In genomic region chr3:138923531-138923994, GRCh38 we compare ENCODE assay signal across 8 cellular contexts. TPM values are rescaled to one million over a fixed set of nuclear protein-coding genes. Genes with fewer than 3 reads are reported as not detected.
DNase-seq lines count a peak whose midpoint lies in the region; ATAC-seq and TF ChIP-seq lines count a peak whose summit lies in the region.

No MANE protein-coding gene starts in this region.

- no peak overlapping the region for H3K27ac ChIP-seq in CD4-positive, alpha-beta T cell (ENCODE audit: low read depth, low read length)

- peaks cover 22% of the 10 kb centered on the region for H3K27me3 Mint-ChIP-seq in CD4-positive, alpha-beta T cell
- H3K27me3 Mint-ChIP-seq in activated CD4-positive, alpha-beta memory T cell treated with anti-CD3 and anti-CD28 coated beads for 36 hours = peaks cover 2% of the 10 kb centered on the region

- intact Hi-C loops in CD4-positive, alpha-beta T cell (cut with DNase I, micrococcal nuclease) = loop anchor here (1.0 to 10.0 kb wide), 5 partner anchors 225 to 741 kb away; no protein-coding TSS in a partner anchor
- intact Hi-C loops in activated CD4-positive, alpha-beta memory T cell treated with anti-CD3 and anti-CD28 coated beads for 36 hours (cut with micrococcal nuclease) = loop anchor here (1.0 to 2.0 kb wide), 4 partner anchors 225 to 506 kb away; partner anchors contain the start of gene CEP70

- CTCF ChIA-PET in CD4-positive, alpha-beta T cell (lab: Charles Lee) = interaction anchor here (0.5 to 4.3 kb wide), 36 partner anchors 8 to 506 kb away, joined by 3 to 33 read pairs (median 4); partner anchors contain the start of genes CEP70 and FAIM
- CTCF ChIA-PET in activated CD4-positive, alpha-beta memory T cell treated with anti-CD3 and anti-CD28 coated beads for 36 hours (lab: Charles Lee) = interaction anchor here (0.6 to 10.8 kb wide), 69 partner anchors 11 to 807 kb away, joined by 3 to 171 read pairs (median 4); partner anchors contain the start of genes CEP70, FOXL2, FOXL2NB and PIK3CB

- peak; percentile 94 for TF ChIP-seq CTCF in CD4-positive, alpha-beta T cell (IDR thresholded peaks at IDR 0.05)

- no peaks in the 10 kb centered on the region for H3K36me3 Mint-ChIP-seq in CD4-positive, alpha-beta T cell (ENCODE audit: low read depth)
- H3K36me3 Mint-ChIP-seq in activated CD4-positive, alpha-beta memory T cell treated with anti-CD3 and anti-CD28 coated beads for 36 hours = no peaks in the 10 kb centered on the region

- ATAC-seq in CD4-positive, alpha-beta T cell (ENCODE audit: poor library complexity) = peak; percentile 95
- ATAC-seq in GM19372 (IDR thresholded peaks at IDR 0.05; ENCODE audit: low read depth, unreplicated experiment) = peak; percentile 72
- ATAC-seq in HG03521 (IDR thresholded peaks at IDR 0.05; ENCODE audit: unreplicated experiment) = peak; percentile 63

- H3K9me3 Mint-ChIP-seq in CD4-positive, alpha-beta T cell = no peaks in the 10 kb centered on the region
- H3K9me3 Mint-ChIP-seq in activated CD4-positive, alpha-beta memory T cell treated with anti-CD3 and anti-CD28 coated beads for 36 hours = no peaks in the 10 kb centered on the region

- H3K4me1 Mint-ChIP-seq in CD4-positive, alpha-beta T cell (ENCODE audit: low read depth) = no peaks in the 10 kb centered on the region
- H3K4me1 Mint-ChIP-seq in activated CD4-positive, alpha-beta memory T cell treated with anti-CD3 and anti-CD28 coated beads for 36 hours (ENCODE audit: low read depth) = no peaks in the 10 kb centered on the region

- no peak overlapping the region for H3K27ac Mint-ChIP-seq in CD4-positive, alpha-beta T cell
- H3K27ac Mint-ChIP-seq in activated CD4-positive, alpha-beta memory T cell treated with anti-CD3 and anti-CD28 coated beads for 36 hours = no peak overlapping the region

- peak overlapping the region; percentile 0 for H3K4me3 Mint-ChIP-seq in CD4-positive, alpha-beta T cell
- no peak overlapping the region for H3K4me3 Mint-ChIP-seq in activated CD4-positive, alpha-beta memory T cell treated with anti-CD3 and anti-CD28 coated beads for 36 hours

- no peaks in the 10 kb centered on the region for H3K9me3 ChIP-seq in CD4-positive, alpha-beta T cell (ENCODE audit: control insufficient read depth, low read length)

- POLR2A ChIA-PET in CD4-positive, alpha-beta T cell (lab: Charles Lee) = interaction anchor here (1.1 to 1.5 kb wide), 4 partner anchors 8 to 330 kb away, joined by 3 to 5 read pairs (median 5); partner anchors contain the start of genes CEP70 and FAIM
- POLR2A ChIA-PET in activated CD4-positive, alpha-beta memory T cell treated with anti-CD3 and anti-CD28 coated beads for 36 hours (lab: Charles Lee) = interaction anchor here (0.6 to 1.0 kb wide), 2 partner anchors 99 to 329 kb away, joined by 3 to 4 read pairs; no protein-coding TSS in a partner anchor

- H3K27me3 ChIP-seq in CD4-positive, alpha-beta T cell (ENCODE audit: control insufficient read depth, insufficient read depth, low read length) = no peaks in the 10 kb centered on the region

- DNase-seq in CD4-positive, alpha-beta T cell = peak; percentile 72 to 86 (median 80)
- DNase-seq in NCI-H82 (lab: John Stamatoyannopoulos, UW) = peak; percentile 92
- DNase-seq in activated CD4-positive, alpha-beta memory T cell treated with anti-CD3 and anti-CD28 coated beads for 36 hours = peak; percentile 89
- peak; percentile 77 for DNase-seq in effector CD8-positive, alpha-beta T cell (lab: John Stamatoyannopoulos, UW)
- peak; percentile 53 for DNase-seq in midbrain (lab: John Stamatoyannopoulos, UW)
- DNase-seq in stimulated activated CD8-positive, alpha-beta memory T cell treated with anti-CD3 and anti-CD28 coated beads, Interleukin-2, amount 100 ng/mL, for 48 hours (ENCODE audit: low read depth in 2 of 2) = peak; percentile 69 to 80

RNA-seq across cellular contexts. Expression of gene FOXL2, which starts 23.4 kb away (rescaled TPM):
- total RNA-seq in CD4-positive, alpha-beta T cell = not detected
- not detected for total RNA-seq in activated CD4-positive, alpha-beta memory T cell treated with anti-CD3 and anti-CD28 coated beads for 36 hours

RNA-seq across cellular contexts. Expression of gene FOXL2NB, which starts 23.5 kb away (rescaled TPM):
- not detected for total RNA-seq in CD4-positive, alpha-beta T cell
- total RNA-seq in activated CD4-positive, alpha-beta memory T cell treated with anti-CD3 and anti-CD28 coated beads for 36 hours = not detected
